ENCODE assay signal across 8 cellular contexts in the genomic region with DNA sequence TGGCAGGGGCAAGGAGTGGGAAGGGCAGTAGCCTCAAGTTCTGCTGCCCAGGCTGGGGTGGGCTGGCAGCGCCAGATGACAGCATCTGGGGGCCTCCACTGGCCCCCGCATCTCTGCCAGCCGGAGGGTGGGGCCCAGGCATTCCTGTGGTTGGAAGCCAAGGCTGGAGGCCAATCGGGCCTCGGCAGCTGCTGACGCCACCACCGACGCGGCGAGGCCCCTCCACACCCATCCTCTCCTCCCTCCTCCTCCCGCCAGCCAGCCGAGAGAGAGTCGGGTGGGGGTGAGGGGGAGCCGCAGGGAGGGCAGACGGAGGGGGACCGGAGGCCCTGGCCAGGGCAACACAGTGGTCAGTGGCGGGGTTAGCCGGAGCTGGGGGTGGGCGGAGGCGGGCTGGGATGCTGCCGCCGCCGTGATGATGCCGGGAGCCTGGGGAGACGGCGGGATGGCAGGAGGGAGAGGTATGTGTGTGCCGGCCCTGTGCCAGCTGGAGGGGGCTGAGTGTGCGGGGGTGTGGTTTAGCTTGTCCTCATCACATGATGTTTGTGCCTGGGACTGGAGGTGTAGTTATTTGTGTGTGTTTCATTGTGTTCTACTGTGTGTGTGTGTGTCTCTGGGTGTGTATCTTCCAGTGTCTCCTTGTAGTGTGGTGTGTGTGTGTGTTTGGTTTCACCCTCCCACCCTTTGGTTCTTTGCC. TPM values are rescaled to one million over a fixed set of nuclear protein-coding genes. Genes with fewer than 3 reads are reported as not detected.
DNase-seq lines count a peak whose midpoint lies in the region; ATAC-seq and TF ChIP-seq lines count a peak whose summit lies in the region.

No MANE protein-coding gene starts in this region.

- no peak for TF ChIP-seq CTCF in epithelial cell of proximal tubule (conservative IDR thresholded peaks at IDR 0.05; ENCODE audit: low read depth, low read length)
- TF ChIP-seq CTCF in CD8-positive, alpha-beta T cell (IDR thresholded peaks at IDR 0.05), result no peak

- POLR2A ChIA-PET in CD8-positive, alpha-beta T cell (lab: Charles Lee), result no interaction called here

- H3K36me3 Mint-ChIP-seq in CD8-positive, alpha-beta T cell, result no peaks in the 10 kb centered on the region

- H3K9me3 ChIP-seq in mucosa of stomach (ENCODE audit: control insufficient read depth, low read length), result no peaks in the 10 kb centered on the region
- H3K9me3 ChIP-seq in CD8-positive, alpha-beta T cell (ENCODE audit: low read length), result no peaks in the 10 kb centered on the region

- intact Hi-C loops in CD8-positive, alpha-beta T cell (cut with DNase I, micrococcal nuclease), result no loop called here

- CTCF ChIA-PET in CD8-positive, alpha-beta T cell (lab: Charles Lee), result interaction anchor here (1.3 kb wide), 1 partner anchor 21 kb away, joined by 3 read pairs; no protein-coding TSS in a partner anchor

- ATAC-seq in GM18517 (IDR thresholded peaks at IDR 0.05; ENCODE audit: unreplicated experiment) (no peak), HG02678 (IDR thresholded peaks at IDR 0.05; ENCODE audit: unreplicated experiment) (no peak)
- no peak for ATAC-seq in CD8-positive, alpha-beta T cell

- no peaks in the 10 kb centered on the region for H3K36me3 ChIP-seq in mucosa of stomach (ENCODE audit: control insufficient read depth, insufficient read depth, low read length)
- no peaks in the 10 kb centered on the region for H3K36me3 ChIP-seq in CD8-positive, alpha-beta T cell (ENCODE audit: insufficient read depth, low read length)

- peaks cover 6% of the 10 kb centered on the region for H3K27me3 Mint-ChIP-seq in CD8-positive, alpha-beta T cell (ENCODE audit: low read depth)

- H3K4me1 Mint-ChIP-seq in CD8-positive, alpha-beta T cell (ENCODE audit: low read depth), result no peaks in the 10 kb centered on the region

- peaks cover 29% of the 10 kb centered on the region for H3K4me1 ChIP-seq in mucosa of stomach (ENCODE audit: control insufficient read depth, insufficient read depth, low read length)
- no peaks in the 10 kb centered on the region for H3K4me1 ChIP-seq in CD8-positive, alpha-beta T cell (ENCODE audit: insufficient read depth, low read length)

- no peak overlapping the region for H3K27ac ChIP-seq in CD8-positive, alpha-beta T cell (ENCODE audit: low read depth, low read length)

- DNase-seq in DMS 273 treated with DMSO at 0.1 percent for 48 hours (lab: John Stamatoyannopoulos, UW) (peak; percentile 57), NCI-H748 treated with DMSO at 0.1 percent for 48 hours (lab: John Stamatoyannopoulos, UW) (peak; percentile 39), epithelial cell of proximal tubule (ENCODE audit: low read depth) (no peak), NCI-H2081 (lab: John Stamatoyannopoulos, UW) (no peak)
- no peak for DNase-seq in CD8-positive, alpha-beta T cell

- H3K4me3 ChIP-seq in epithelial cell of proximal tubule (ENCODE audit: low read depth, low read length) (peak overlapping the region; percentile 11), mucosa of stomach (ENCODE audit: low read length) (peak overlapping the region; percentile 25)
- no peak overlapping the region for H3K4me3 ChIP-seq in CD8-positive, alpha-beta T cell (ENCODE audit: low read depth, low read length)

- H3K9ac ChIP-seq in mucosa of stomach (ENCODE audit: low read length), result peak overlapping the region; percentile 62

- no peak overlapping the region for H3K4me3 Mint-ChIP-seq in CD8-positive, alpha-beta T cell

- no peak overlapping the region for H3K27ac Mint-ChIP-seq in CD8-positive, alpha-beta T cell

- H3K9me3 Mint-ChIP-seq in CD8-positive, alpha-beta T cell, result no peaks in the 10 kb centered on the region

- peaks cover 13% of the 10 kb centered on the region for H3K27me3 ChIP-seq in mucosa of stomach (ENCODE audit: control insufficient read depth, insufficient read depth, low read length)
- no peaks in the 10 kb centered on the region for H3K27me3 ChIP-seq in CD8-positive, alpha-beta T cell (ENCODE audit: insufficient read depth, low read length)

RNA-seq across cellular contexts. Expression of a gene that starts 36.6 kb away (rescaled TPM):
- total RNA-seq in epithelial cell of proximal tubule, result 28.4 and 42.3 TPM in 2 replicates
- under 1 TPM; 0.30 to 0.33 TPM for total RNA-seq in CD8-positive, alpha-beta T cell

Comparison
In these comparisons a context has a peak if more than half of its experiments do, and no peak if none do; other contexts are left out.
1. DNase-seq: peak in DMS 273 treated with DMSO at 0.1 percent for 48 hours (single experiment) and NCI-H748 treated with DMSO at 0.1 percent for 48 hours (single experiment); none in epithelial cell of proximal tubule (single experiment), CD8-positive, alpha-beta T cell (0 of 7) and NCI-H2081 (0 of 2).
2. RNA of a gene that starts 36.6 kb away (total RNA-seq): 28.4 to 42.3 TPM in epithelial cell of proximal tubule; 0.30 to 0.33 TPM in CD8-positive, alpha-beta T cell; every median in the first group is over 10 times any median in the second.